8 cellular contexts compared by ENCODE assay signal in the genomic region with DNA sequence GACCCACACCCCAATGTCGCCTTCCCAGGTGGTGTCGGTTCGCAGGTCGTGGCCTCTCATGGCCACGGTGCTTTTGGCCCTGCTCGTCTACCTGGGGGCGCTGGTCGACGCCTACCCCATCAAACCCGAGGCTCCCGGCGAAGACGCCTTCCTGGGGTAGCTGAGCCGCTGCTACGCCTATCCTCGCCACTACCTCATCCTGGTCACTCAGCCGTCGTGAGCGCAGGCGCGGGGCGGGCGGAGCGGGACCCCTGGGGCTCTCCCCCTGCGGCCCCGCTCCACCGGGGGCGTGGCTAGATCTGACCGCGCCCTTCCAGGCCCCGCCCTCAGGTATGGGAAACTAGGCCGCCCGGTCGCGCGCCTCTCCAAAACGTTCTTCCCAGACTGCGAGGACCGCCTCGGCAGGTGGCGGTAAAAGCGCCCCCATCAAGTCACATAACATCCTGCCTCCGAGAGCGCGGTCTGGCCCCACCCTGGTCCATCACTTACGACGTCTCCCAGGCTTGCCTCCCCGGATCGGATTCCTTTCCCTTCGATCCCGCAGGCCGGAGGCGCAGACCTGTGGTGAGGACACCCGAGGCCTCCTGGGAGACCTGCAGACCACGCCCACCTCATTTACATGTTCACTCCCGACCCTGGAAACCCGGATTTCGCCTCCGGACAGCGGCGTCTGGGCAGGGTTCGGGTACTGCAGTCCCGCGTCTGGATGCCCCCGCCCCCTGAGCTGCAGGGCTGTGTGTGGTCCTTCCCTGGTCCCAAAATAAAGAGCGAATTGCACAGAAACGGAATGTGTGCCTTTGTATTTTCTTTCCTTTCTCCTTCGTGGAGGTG.
DNase-seq lines count a peak whose midpoint lies in the region; ATAC-seq, FAIRE-seq and TF ChIP-seq lines count a peak whose summit lies in the region.

No MANE protein-coding gene starts in this region.

- ATAC-seq in T-helper 17 cell = peak; percentile 41
- no peak for ATAC-seq in HG03457 (IDR thresholded peaks at IDR 0.05; ENCODE audit: unreplicated experiment)
- no peak for ATAC-seq in HG02678 (IDR thresholded peaks at IDR 0.05; ENCODE audit: unreplicated experiment)

- dilution Hi-C loops in endothelial cell of umbilical vein (cut with MboI; ENCODE audit: extremely low pct_ligation_motif_present, low sequenced_read_pairs) = no loop called here

- no peaks in the 10 kb centered on the region for H3K9me1 ChIP-seq in endothelial cell of umbilical vein (replicated peaks; ENCODE audit: control insufficient read depth, extremely low read depth, insufficient read depth, low read length)

- TF ChIP-seq CTCF in CD14-positive monocyte (IDR thresholded peaks at IDR 0.05) (no peak), endothelial cell of umbilical vein (IDR thresholded peaks at IDR 0.05; ENCODE audit: extremely low read depth in 1 of 2, insufficient read depth in 1 of 2, low read depth in 1 of 2, low read length in 2 of 2) (no peak)

- H3K4me1 ChIP-seq in endothelial cell of umbilical vein (ENCODE audit: control insufficient read depth, extremely low read depth, insufficient read depth, low read length) (peaks cover 3% of the 10 kb centered on the region), mucosa of stomach (ENCODE audit: control insufficient read depth, insufficient read depth, low read length) (no peaks in the 10 kb centered on the region)

- FAIRE-seq in endothelial cell of umbilical vein (lab: Jason Lieb, UNC) = no peak

- CTCF ChIA-PET in endothelial cell of umbilical vein (lab: Charles Lee) = no interaction called here

- H4K20me1 ChIP-seq in endothelial cell of umbilical vein (replicated peaks; ENCODE audit: control insufficient read depth, extremely low read depth, insufficient read depth, low read length) = no peaks in the 10 kb centered on the region

- peaks cover 13 to 27% of the 10 kb centered on the region in 2 experiments for H3K27me3 ChIP-seq in endothelial cell of umbilical vein (ENCODE audit: control insufficient read depth in 2 of 2, insufficient read depth in 2 of 2, low read length in 2 of 2)
- peaks cover 8% of the 10 kb centered on the region for H3K27me3 ChIP-seq in mucosa of stomach (ENCODE audit: control insufficient read depth, insufficient read depth, low read length)

- intact Hi-C loops in CD14-positive monocyte (cut with micrococcal nuclease) (no loop called here), endothelial cell of umbilical vein (cut with micrococcal nuclease) (no loop called here)

- POLR2A ChIA-PET in endothelial cell of umbilical vein (lab: Charles Lee) = no interaction called here

- H3K9me3 ChIP-seq in T-helper 17 cell (ENCODE audit: control insufficient read depth, low read length, poor library complexity, severe bottlenecking) = no peaks in the 10 kb centered on the region
- no peaks in the 10 kb centered on the region for H3K9me3 ChIP-seq in endothelial cell of umbilical vein (replicated peaks; ENCODE audit: control insufficient read depth, insufficient read depth, low read length)
- no peaks in the 10 kb centered on the region for H3K9me3 ChIP-seq in mucosa of stomach (ENCODE audit: control insufficient read depth, low read length)

- H3K27me3 Mint-ChIP-seq in CD14-positive monocyte (ENCODE audit: low read depth in 3 of 3) (peaks cover 45 to 53% (median 45%) of the 10 kb centered on the region in 3 donors), T-helper 17 cell (peaks cover 41% of the 10 kb centered on the region)

- no peak for DNase-seq in CD14-positive monocyte (ENCODE audit: low spot score)
- peak; percentile 88 for DNase-seq in HuH-7.5 (ENCODE audit: low spot score)
- no peak for DNase-seq in T-helper 17 cell
- DNase-seq in endothelial cell of umbilical vein (ENCODE audit: low read depth, low spot score) = no peak
- DNase-seq in ureter (ENCODE audit: low spot score) = peak; percentile 62

- H3K4me3 ChIP-seq in endothelial cell of umbilical vein (replicated peaks in 1 of 3; ENCODE audit: insufficient read depth in 1 of 3, low read depth in 1 of 3, low read length in 3 of 3) (peak overlapping the region in 2 of 3 experiments; percentile 17), mucosa of stomach (ENCODE audit: low read length) (peak overlapping the region; percentile 49)

- H3K27ac ChIP-seq in endothelial cell of umbilical vein (ENCODE audit: insufficient read depth, low read depth, low read length) = no peak overlapping the region

- H3K27ac Mint-ChIP-seq in CD14-positive monocyte (peak overlapping the region in 2 of 7 donors; percentile 71 to 83), T-helper 17 cell (no peak overlapping the region)

- no TSS peak for BruUV-seq in endothelial cell of umbilical vein (replicated peaks; lab: Mats Ljungman, UMichigan)

- H3K4me3 Mint-ChIP-seq in CD14-positive monocyte = peak overlapping the region; percentile 85 to 97
- H3K4me3 Mint-ChIP-seq in T-helper 17 cell = peak overlapping the region; percentile 93

- H3K4me1 Mint-ChIP-seq in CD14-positive monocyte = peaks cover 13% of the 10 kb centered on the region
- H3K4me1 Mint-ChIP-seq in T-helper 17 cell = peaks cover 10% of the 10 kb centered on the region

- H3K9me3 Mint-ChIP-seq in CD14-positive monocyte = peaks cover 1 to 9% (median 3%) of the 10 kb centered on the region in 7 donors

- H2AFZ ChIP-seq in endothelial cell of umbilical vein (ENCODE audit: low read depth, low read length) = peak overlapping the region; percentile 33

- H3K9ac ChIP-seq in endothelial cell of umbilical vein (replicated peaks; ENCODE audit: extremely low read depth, insufficient read depth, low read length) (no peak overlapping the region), mucosa of stomach (ENCODE audit: low read length) (peak overlapping the region; percentile 75)

- peak overlapping the region; percentile 31 for H3K4me2 ChIP-seq in endothelial cell of umbilical vein (ENCODE audit: insufficient read depth, low read length)

- H3K36me3 Mint-ChIP-seq in CD14-positive monocyte = peaks cover 5 to 6% of the 10 kb centered on the region in 2 donors
- peaks cover 2% of the 10 kb centered on the region for H3K36me3 Mint-ChIP-seq in T-helper 17 cell (ENCODE audit: low read depth)

- H3K36me3 ChIP-seq in endothelial cell of umbilical vein (ENCODE audit: control insufficient read depth in 2 of 2, extremely low read depth in 1 of 2, insufficient read depth in 2 of 2, low read length in 2 of 2) (no peaks in the 10 kb centered on the region), mucosa of stomach (ENCODE audit: control insufficient read depth, insufficient read depth, low read length) (no peaks in the 10 kb centered on the region)

- H3K79me2 ChIP-seq in endothelial cell of umbilical vein (ENCODE audit: control insufficient read depth, insufficient read depth, low read length) = no peaks in the 10 kb centered on the region

- no peak for TF ChIP-seq POLR2A in endothelial cell of umbilical vein (IDR thresholded peaks at IDR 0.05; ENCODE audit: low read depth, low read length)

TF ChIP-seq in endothelial cell of umbilical vein, 7 proteins besides CTCF, POLR2A, EP300 and RAD21:
- TF ChIP-seq EZH2 (IDR thresholded peaks at IDR 0.05; ENCODE audit: borderline replicate concordance, low read depth, low read length, severe bottlenecking) (peak; percentile 75), MYC (IDR thresholded peaks at IDR 0.05; ENCODE audit: low read depth, low read length) (no peak)

Comparison
In these comparisons a context has a peak if more than half of its experiments do, and no peak if none do; other contexts are left out.
1. DNase-seq: peak in HuH-7.5 (single experiment) and ureter (single experiment); none in CD14-positive monocyte (single experiment), T-helper 17 cell (0 of 3) and endothelial cell of umbilical vein (single experiment).